32 cellular contexts compared by ENCODE assay signal in genomic region chr17:64574646-64575045, GRCh38.
"Had no signal": no experiment of that assay in that cellular context is flagged by ENCODE, and none has a peak within 500 bp of the region (broad histone marks: within the 10 kb centered on the region; RNA-seq: fewer than 3 reads in every experiment).

No MANE protein-coding gene starts in this region.

- H3K9me3 ChIP-seq: esophagus muscularis mucosa, heart left ventricle, left ventricle myocardium inferior, mucosa of descending colon, ovary, prostate gland, stomach, thyroid gland, upper lobe of left lung, vagina had no signal

- H3K4me1 ChIP-seq: prostate gland had no signal

- H3K9me3 Mint-ChIP-seq: activated naive CD4-positive, alpha-beta T cell treated with anti-CD3 and anti-CD28 coated beads for 36 hours; activated naive CD8-positive, alpha-beta T cell treated with anti-CD3 and anti-CD28 coated beads for 36 hours; dendritic cell treated with granulocyte-macrophage colony-stimulating factor and Interleukin-4, amounts not matched to agents 40 ng/mL and 50 ng/mL, for 4 days; natural killer cell treated with Interleukin-12 subunit alpha and Interleukin-12 subunit beta and Interleukin-15 and Interleukin-18, amount 100 ng/mL, for 72 hours; stimulated activated memory B cell treated with anti-CD40 and anti-IgM and Interleukin-4, amounts not matched to agents 10 μg/mL and 1 μg/mL and 100 μg/mL, for 72 hours; T-helper 1 cell treated with Interleukin-12 subunit alpha and Interleukin-12 subunit beta and Interleukin-4 antibody, amounts not matched to agents 30 μg/mL and 1 μg/mL, for 36 hours had no signal

- H3K4me1 Mint-ChIP-seq: stimulated activated memory B cell treated with anti-CD40 and anti-IgM and Interleukin-4, amounts not matched to agents 10 μg/mL and 1 μg/mL and 100 μg/mL, for 72 hours had no signal

- H3K27ac Mint-ChIP-seq: activated naive CD4-positive, alpha-beta T cell treated with anti-CD3 and anti-CD28 coated beads for 36 hours; activated naive CD8-positive, alpha-beta T cell treated with anti-CD3 and anti-CD28 coated beads for 36 hours; dendritic cell treated with granulocyte-macrophage colony-stimulating factor and Interleukin-4, amounts not matched to agents 40 ng/mL and 50 ng/mL, for 4 days; stimulated activated memory B cell treated with anti-CD40 and anti-IgM and Interleukin-4, amounts not matched to agents 10 μg/mL and 1 μg/mL and 100 μg/mL, for 72 hours; T-helper 1 cell treated with Interleukin-12 subunit alpha and Interleukin-12 subunit beta and Interleukin-4 antibody, amounts not matched to agents 30 μg/mL and 1 μg/mL, for 36 hours had no signal

- H3K27me3 Mint-ChIP-seq: activated naive CD8-positive, alpha-beta T cell treated with anti-CD3 and anti-CD28 coated beads for 36 hours; dendritic cell treated with granulocyte-macrophage colony-stimulating factor and Interleukin-4, amounts not matched to agents 40 ng/mL and 50 ng/mL, for 4 days; natural killer cell treated with Interleukin-12 subunit alpha and Interleukin-12 subunit beta and Interleukin-15 and Interleukin-18, amount 100 ng/mL, for 72 hours; stimulated activated memory B cell treated with anti-CD40 and anti-IgM and Interleukin-4, amounts not matched to agents 10 μg/mL and 1 μg/mL and 100 μg/mL, for 72 hours had no signal

- H3K36me3 ChIP-seq: ovary, prostate gland had no signal

- H3K27ac ChIP-seq: heart left ventricle, left ventricle myocardium inferior, prostate gland, stomach, thyroid gland, upper lobe of left lung, vagina, WERI-Rb-1 had no signal

- H3K4me3 ChIP-seq: esophagus muscularis mucosa, heart left ventricle, left ventricle myocardium inferior, lung, mucosa of descending colon, ovary, prostate gland, skin epidermis, stomach, thyroid gland, upper lobe of left lung, vagina had no signal

- H3K27me3 ChIP-seq: esophagus muscularis mucosa, heart left ventricle, ovary, stomach, thyroid gland, upper lobe of left lung, vagina had no signal

- ATAC-seq: activated CD4-positive, CD25-positive, alpha-beta regulatory T cell treated with anti-CD3 and anti-CD28 coated beads, Interleukin-2, amount 50 U/mL, for 24 hours; heart left ventricle; mucosa of descending colon; natural killer cell treated with Interleukin-12 subunit alpha and Interleukin-12 subunit beta and Interleukin-15 and Interleukin-18, amount 100 ng/mL, for 72 hours; sciatic nerve; stimulated activated memory B cell treated with anti-CD40 and anti-IgM and Interleukin-4, amounts not matched to agents 10 μg/mL and 1 μg/mL and 100 μg/mL, for 72 hours had no signal

- H3K4me3 Mint-ChIP-seq: activated naive CD4-positive, alpha-beta T cell treated with anti-CD3 and anti-CD28 coated beads for 36 hours; activated naive CD8-positive, alpha-beta T cell treated with anti-CD3 and anti-CD28 coated beads for 36 hours; dendritic cell treated with granulocyte-macrophage colony-stimulating factor and Interleukin-4, amounts not matched to agents 40 ng/mL and 50 ng/mL, for 4 days; natural killer cell treated with Interleukin-12 subunit alpha and Interleukin-12 subunit beta and Interleukin-15 and Interleukin-18, amount 100 ng/mL, for 72 hours; stimulated activated memory B cell treated with anti-CD40 and anti-IgM and Interleukin-4, amounts not matched to agents 10 μg/mL and 1 μg/mL and 100 μg/mL, for 72 hours; T-helper 1 cell treated with Interleukin-12 subunit alpha and Interleukin-12 subunit beta and Interleukin-4 antibody, amounts not matched to agents 30 μg/mL and 1 μg/mL, for 36 hours had no signal

- DNase-seq: activated CD4-positive, alpha-beta T cell treated with anti-CD3 and anti-CD28 coated beads for 48 hours; activated CD4-positive, alpha-beta T cell treated with anti-CD3 and anti-CD28 coated beads, Interleukin-2, amount 50 U/mL, for 48 hours; activated CD8-positive, alpha-beta memory T cell treated with anti-CD3 and anti-CD28 coated beads for 24 hours; activated effector memory CD4-positive, alpha-beta T cell treated with anti-CD3 and anti-CD28 coated beads, Interleukin-2, amount 50 U/mL, for 16 hours; activated naive CD4-positive, alpha-beta T cell treated with anti-CD3 and anti-CD28 coated beads for 36 hours; activated naive CD8-positive, alpha-beta T cell treated with anti-CD3 and anti-CD28 coated beads for 36 hours; amygdala; caudate nucleus; foreskin fibroblast; heart left ventricle; left ventricle myocardium inferior; mucosa of descending colon; ovary; retina; stimulated activated CD4-positive, alpha-beta T cell treated with anti-CD3 and anti-CD28 coated beads, Interleukin-4, amount 100 ng/mL, for 24 hours; stimulated activated CD8-positive, alpha-beta memory T cell treated with anti-CD3 and anti-CD28 coated beads, Interleukin-4, amount 100 ng/mL, for 48 hours; stomach; T-helper 9 cell; thyroid gland; upper lobe of left lung; WERI-Rb-1 had no signal
